Comparison of ENCODE assay signal across 1 cellular context in genomic region chr19:17481986-17482385, GRCh38.
TF ChIP-seq lines count a peak whose summit lies in the region.

No MANE protein-coding gene starts in this region.

TF ChIP-seq in IMR-90, 13 proteins besides CTCF, POLR2A, EP300 and RAD21 (continued from another document):
- no peak for TF ChIP-seq NFE2L2 (IDR thresholded peaks at IDR 0.05; ENCODE audit: low read depth, low read length)
- TF ChIP-seq RCOR1 (IDR thresholded peaks at IDR 0.05; ENCODE audit: insufficient replicate concordance, low read length): no peak
- TF ChIP-seq CEBPB (IDR thresholded peaks at IDR 0.05; ENCODE audit: low read depth, low read length): no peak
- no peak for TF ChIP-seq BHLHE40 (IDR thresholded peaks at IDR 0.05; ENCODE audit: low read depth, low read length)
